27 cellular contexts compared by ENCODE assay signal in genomic region chr4:113131146-113131545, GRCh38.
"Had no signal": no experiment of that assay in that cellular context is flagged by ENCODE, and none has a peak within 500 bp of the region (broad histone marks: within the 10 kb centered on the region; RNA-seq: fewer than 3 reads in every experiment).

No MANE protein-coding gene starts in this region.

- H3K36me3 Mint-ChIP-seq: activated naive CD4-positive, alpha-beta T cell treated with anti-CD3 and anti-CD28 coated beads, Interleukin-2, amount 50 U/mL, for 24 hours; activated naive CD8-positive, alpha-beta T cell treated with anti-CD3 and anti-CD28 coated beads, Interleukin-2, amount 10 ng/mL, durations not matched to agents 7 days and 5 days had no signal

- H3K27me3 Mint-ChIP-seq: activated T-cell treated with anti-CD3 and anti-CD28 coated beads, Interleukin-2, amount 50 U/mL, for 24 hours had no signal

- DNase-seq: activated CD4-positive, alpha-beta T cell treated with anti-CD3 and anti-CD28 coated beads, Interleukin-2, amount 10 ng/mL, durations not matched to agents 24 days and 14 days; activated CD4-positive, alpha-beta T cell treated with anti-CD3 and anti-CD28 coated beads, Interleukin-2, amount 50 U/mL, for 4 hours; activated CD8-positive, alpha-beta T cell treated with anti-CD3 and anti-CD28 coated beads for 36 hours; activated gamma-delta T cell; activated naive CD4-positive, alpha-beta T cell treated with Interleukin-2 at 50 U/mL for 16 hours; activated naive CD8-positive, alpha-beta T cell treated with anti-CD3 and anti-CD28 coated beads, Interleukin-2, amount 10 ng/mL, durations not matched to agents 7 days and 5 days; activated T-cell treated with anti-CD3 and anti-CD28 coated beads, Interleukin-2, amount 50 U/mL, for 24 hours; amygdala; NCI-H1048; NCI-H1105 treated with DMSO at 0.1 percent for 48 hours; NCI-H1436; NCI-H1694; NCI-H1930; NCI-H2081 treated with DMSO at 0.1 percent for 48 hours; NCI-H510A; NCI-H526; NCI-H748 treated with DMSO at 0.1 percent for 48 hours; PC-9; Right ventricle myocardium superior; T1000; WERI-Rb-1 had no signal

- ATAC-seq: activated CD8-positive, alpha-beta T cell treated with anti-CD3 and anti-CD28 coated beads for 36 hours; K562 had no signal

- H3K4me1 ChIP-seq: ascending aorta had no signal

- H3K4me3 Mint-ChIP-seq: activated CD4-positive, alpha-beta T cell treated with anti-CD3 and anti-CD28 coated beads, Interleukin-2, amount 10 ng/mL, durations not matched to agents 24 days and 14 days; activated CD8-positive, alpha-beta T cell treated with anti-CD3 and anti-CD28 coated beads for 36 hours; activated naive CD4-positive, alpha-beta T cell treated with anti-CD3 and anti-CD28 coated beads, Interleukin-2, amount 50 U/mL, for 24 hours; activated naive CD8-positive, alpha-beta T cell treated with anti-CD3 and anti-CD28 coated beads, Interleukin-2, amount 10 ng/mL, durations not matched to agents 7 days and 5 days; activated T-cell treated with anti-CD3 and anti-CD28 coated beads, Interleukin-2, amount 50 U/mL, for 24 hours had no signal

- H3K27ac Mint-ChIP-seq: activated CD4-positive, alpha-beta T cell treated with anti-CD3 and anti-CD28 coated beads, Interleukin-2, amount 10 ng/mL, durations not matched to agents 24 days and 14 days; activated CD8-positive, alpha-beta T cell treated with anti-CD3 and anti-CD28 coated beads for 36 hours; activated naive CD4-positive, alpha-beta T cell treated with anti-CD3 and anti-CD28 coated beads, Interleukin-2, amount 50 U/mL, for 24 hours; activated naive CD8-positive, alpha-beta T cell treated with anti-CD3 and anti-CD28 coated beads, Interleukin-2, amount 10 ng/mL, durations not matched to agents 7 days and 5 days; activated T-cell treated with anti-CD3 and anti-CD28 coated beads, Interleukin-2, amount 50 U/mL, for 24 hours; activated T-helper 2 cell treated with anti-CD3 and anti-CD28 coated beads, Interferon-gamma antibody, Interleukin-2, Interleukin-4, amounts not matched to agents 10 μg/mL and 5 μg/mL and 100 μg/mL, durations not matched to agents 14 hours and 24 hours and 36 hours had no signal

- H3K9me3 Mint-ChIP-seq: activated CD4-positive, alpha-beta T cell treated with anti-CD3 and anti-CD28 coated beads, Interleukin-2, amount 10 ng/mL, durations not matched to agents 24 days and 14 days; activated CD8-positive, alpha-beta T cell treated with anti-CD3 and anti-CD28 coated beads for 36 hours; activated naive CD4-positive, alpha-beta T cell treated with anti-CD3 and anti-CD28 coated beads, Interleukin-2, amount 50 U/mL, for 24 hours; activated naive CD8-positive, alpha-beta T cell treated with anti-CD3 and anti-CD28 coated beads, Interleukin-2, amount 10 ng/mL, durations not matched to agents 7 days and 5 days; activated T-cell treated with anti-CD3 and anti-CD28 coated beads, Interleukin-2, amount 50 U/mL, for 24 hours; activated T-helper 2 cell treated with anti-CD3 and anti-CD28 coated beads, Interferon-gamma antibody, Interleukin-2, Interleukin-4, amounts not matched to agents 10 μg/mL and 5 μg/mL and 100 μg/mL, durations not matched to agents 14 hours and 24 hours and 36 hours had no signal

- H3K4me3 ChIP-seq: ascending aorta, cardiac muscle cell, K562, PC-9, SK-N-MC had no signal

- H3K9me3 ChIP-seq: ascending aorta had no signal

- H3K36me3 ChIP-seq: ascending aorta, cardiac muscle cell, WERI-Rb-1 had no signal

- H3K4me1 Mint-ChIP-seq: activated CD4-positive, alpha-beta T cell treated with anti-CD3 and anti-CD28 coated beads, Interleukin-2, amount 10 ng/mL, durations not matched to agents 24 days and 14 days; activated naive CD4-positive, alpha-beta T cell treated with anti-CD3 and anti-CD28 coated beads, Interleukin-2, amount 50 U/mL, for 24 hours; activated naive CD8-positive, alpha-beta T cell treated with anti-CD3 and anti-CD28 coated beads, Interleukin-2, amount 10 ng/mL, durations not matched to agents 7 days and 5 days had no signal

- H3K27ac ChIP-seq: ascending aorta, cardiac muscle cell, PC-9, SK-N-MC, WERI-Rb-1 had no signal

- H3K4me2 ChIP-seq: PC-9 had no signal

- H3K27me3 ChIP-seq: ascending aorta, cardiac muscle cell had no signal

- H2AFZ ChIP-seq: PC-9 had no signal
